ENCODE assay signal across 1 cellular context in the genomic region with DNA sequence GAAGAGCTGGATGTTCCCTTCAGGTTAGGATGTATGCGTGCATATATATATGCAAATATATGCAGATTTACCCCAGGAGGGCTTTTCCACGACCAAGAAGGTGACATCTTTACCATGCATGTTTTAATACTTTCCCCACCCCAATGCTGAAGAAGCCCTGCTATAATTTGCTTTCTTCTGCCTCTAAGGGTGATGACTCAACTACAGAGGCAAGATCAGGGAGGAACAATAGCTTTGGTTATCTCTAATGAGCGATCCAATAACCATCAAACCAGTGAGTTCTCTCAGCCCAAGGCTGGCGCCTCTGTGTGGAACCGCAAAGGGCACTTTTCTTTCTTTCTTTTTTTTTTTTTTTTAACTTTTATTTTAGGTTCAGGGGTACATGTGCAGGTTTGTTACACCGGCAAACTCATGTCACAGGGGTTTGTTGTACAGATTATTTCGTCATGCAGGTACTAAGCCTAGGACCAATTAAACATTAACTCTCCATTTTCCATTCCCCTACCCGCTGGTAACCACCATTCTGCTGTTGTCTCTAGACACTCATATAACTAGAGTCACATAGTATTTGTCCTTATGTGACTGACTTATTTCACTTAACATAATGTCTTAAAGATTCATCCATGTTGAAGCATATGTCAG.
TF ChIP-seq lines count a peak whose summit lies in the region.

No MANE protein-coding gene starts in this region.

TF ChIP-seq in HepG2, 621 proteins besides CTCF, POLR2A, EP300 and RAD21 (continued from another document):
- TF ChIP-seq, protein P1, sequence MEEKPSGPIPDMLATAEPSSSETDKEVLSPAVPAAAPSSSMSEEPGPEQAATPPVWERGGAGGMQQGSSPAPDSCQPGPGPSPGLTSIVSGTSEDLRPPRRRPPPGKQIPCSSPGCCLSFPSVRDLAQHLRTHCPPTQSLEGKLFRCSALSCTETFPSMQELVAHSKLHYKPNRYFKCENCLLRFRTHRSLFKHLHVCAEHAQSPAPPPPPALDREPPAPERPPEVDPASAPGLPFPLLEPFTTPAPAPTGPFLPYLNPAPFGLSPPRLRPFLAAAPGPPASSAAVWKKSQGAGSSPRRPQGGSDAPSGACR (CRISPR knock-in tag; IDR thresholded peaks at IDR 0.05), result no peak
- TF ChIP-seq GFI1 (CRISPR knock-in tag; IDR thresholded peaks at IDR 0.05; ENCODE audit: borderline replicate concordance) (no peak), KAT8 (CRISPR knock-in tag; IDR thresholded peaks at IDR 0.05) (no peak), ZNF780A (CRISPR knock-in tag; IDR thresholded peaks at IDR 0.05) (no peak), PAF1 (CRISPR knock-in tag; IDR thresholded peaks at IDR 0.05) (no peak), ETV5 (CRISPR knock-in tag; IDR thresholded peaks at IDR 0.05; ENCODE audit: borderline replicate concordance) (no peak), TEAD3 (CRISPR knock-in tag; optimal IDR thresholded peaks at IDR 0.05; ENCODE audit: borderline replicate concordance) (no peak), SOX13 (IDR thresholded peaks at IDR 0.05) (no peak), SOX13 (CRISPR knock-in tag; conservative IDR thresholded peaks at IDR 0.05 in 1 of 2, IDR thresholded peaks at IDR 0.05 in 1 of 2) (peak in 1 of 2 experiments; percentile 52; a peak in 2 of 4 replicates), MAFF (IDR thresholded peaks at IDR 0.05; ENCODE audit: low read depth, low read length) (no peak), ZNF12 (CRISPR knock-in tag; IDR thresholded peaks at IDR 0.05) (no peak), NR2F2 (IDR thresholded peaks at IDR 0.05; ENCODE audit: borderline replicate concordance, low read depth) (no peak), ZKSCAN8 (CRISPR knock-in tag; IDR thresholded peaks at IDR 0.05; ENCODE audit: borderline replicate concordance) (no peak), ZNF615 (CRISPR knock-in tag; IDR thresholded peaks at IDR 0.05; ENCODE audit: borderline replicate concordance) (no peak), TEAD2 (CRISPR knock-in tag; IDR thresholded peaks at IDR 0.05) (no peak)
- TF ChIP-seq, protein P2, sequence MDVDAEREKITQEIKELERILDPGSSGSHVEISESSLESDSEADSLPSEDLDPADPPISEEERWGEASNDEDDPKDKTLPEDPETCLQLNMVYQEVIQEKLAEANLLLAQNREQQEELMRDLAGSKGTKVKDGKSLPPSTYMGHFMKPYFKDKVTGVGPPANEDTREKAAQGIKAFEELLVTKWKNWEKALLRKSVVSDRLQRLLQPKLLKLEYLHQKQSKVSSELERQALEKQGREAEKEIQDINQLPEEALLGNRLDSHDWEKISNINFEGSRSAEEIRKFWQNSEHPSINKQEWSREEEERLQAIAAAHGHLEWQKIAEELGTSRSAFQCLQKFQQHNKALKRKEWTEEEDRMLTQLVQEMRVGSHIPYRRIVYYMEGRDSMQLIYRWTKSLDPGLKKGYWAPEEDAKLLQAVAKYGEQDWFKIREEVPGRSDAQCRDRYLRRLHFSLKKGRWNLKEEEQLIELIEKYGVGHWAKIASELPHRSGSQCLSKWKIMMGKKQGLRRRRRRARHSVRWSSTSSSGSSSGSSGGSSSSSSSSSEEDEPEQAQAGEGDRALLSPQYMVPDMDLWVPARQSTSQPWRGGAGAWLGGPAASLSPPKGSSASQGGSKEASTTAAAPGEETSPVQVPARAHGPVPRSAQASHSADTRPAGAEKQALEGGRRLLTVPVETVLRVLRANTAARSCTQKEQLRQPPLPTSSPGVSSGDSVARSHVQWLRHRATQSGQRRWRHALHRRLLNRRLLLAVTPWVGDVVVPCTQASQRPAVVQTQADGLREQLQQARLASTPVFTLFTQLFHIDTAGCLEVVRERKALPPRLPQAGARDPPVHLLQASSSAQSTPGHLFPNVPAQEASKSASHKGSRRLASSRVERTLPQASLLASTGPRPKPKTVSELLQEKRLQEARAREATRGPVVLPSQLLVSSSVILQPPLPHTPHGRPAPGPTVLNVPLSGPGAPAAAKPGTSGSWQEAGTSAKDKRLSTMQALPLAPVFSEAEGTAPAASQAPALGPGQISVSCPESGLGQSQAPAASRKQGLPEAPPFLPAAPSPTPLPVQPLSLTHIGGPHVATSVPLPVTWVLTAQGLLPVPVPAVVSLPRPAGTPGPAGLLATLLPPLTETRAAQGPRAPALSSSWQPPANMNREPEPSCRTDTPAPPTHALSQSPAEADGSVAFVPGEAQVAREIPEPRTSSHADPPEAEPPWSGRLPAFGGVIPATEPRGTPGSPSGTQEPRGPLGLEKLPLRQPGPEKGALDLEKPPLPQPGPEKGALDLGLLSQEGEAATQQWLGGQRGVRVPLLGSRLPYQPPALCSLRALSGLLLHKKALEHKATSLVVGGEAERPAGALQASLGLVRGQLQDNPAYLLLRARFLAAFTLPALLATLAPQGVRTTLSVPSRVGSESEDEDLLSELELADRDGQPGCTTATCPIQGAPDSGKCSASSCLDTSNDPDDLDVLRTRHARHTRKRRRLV (CRISPR knock-in tag; IDR thresholded peaks at IDR 0.05), result 0 out of 2 replicates have a peak, but pooled peaks have one; percentile 71
- TF ChIP-seq, protein P3, sequence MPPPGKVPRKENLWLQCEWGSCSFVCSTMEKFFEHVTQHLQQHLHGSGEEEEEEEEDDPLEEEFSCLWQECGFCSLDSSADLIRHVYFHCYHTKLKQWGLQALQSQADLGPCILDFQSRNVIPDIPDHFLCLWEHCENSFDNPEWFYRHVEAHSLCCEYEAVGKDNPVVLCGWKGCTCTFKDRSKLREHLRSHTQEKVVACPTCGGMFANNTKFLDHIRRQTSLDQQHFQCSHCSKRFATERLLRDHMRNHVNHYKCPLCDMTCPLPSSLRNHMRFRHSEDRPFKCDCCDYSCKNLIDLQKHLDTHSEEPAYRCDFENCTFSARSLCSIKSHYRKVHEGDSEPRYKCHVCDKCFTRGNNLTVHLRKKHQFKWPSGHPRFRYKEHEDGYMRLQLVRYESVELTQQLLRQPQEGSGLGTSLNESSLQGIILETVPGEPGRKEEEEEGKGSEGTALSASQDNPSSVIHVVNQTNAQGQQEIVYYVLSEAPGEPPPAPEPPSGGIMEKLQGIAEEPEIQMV (CRISPR knock-in tag; IDR thresholded peaks at IDR 0.05; ENCODE audit: low read depth), result no peak
- TF ChIP-seq, protein P4, sequence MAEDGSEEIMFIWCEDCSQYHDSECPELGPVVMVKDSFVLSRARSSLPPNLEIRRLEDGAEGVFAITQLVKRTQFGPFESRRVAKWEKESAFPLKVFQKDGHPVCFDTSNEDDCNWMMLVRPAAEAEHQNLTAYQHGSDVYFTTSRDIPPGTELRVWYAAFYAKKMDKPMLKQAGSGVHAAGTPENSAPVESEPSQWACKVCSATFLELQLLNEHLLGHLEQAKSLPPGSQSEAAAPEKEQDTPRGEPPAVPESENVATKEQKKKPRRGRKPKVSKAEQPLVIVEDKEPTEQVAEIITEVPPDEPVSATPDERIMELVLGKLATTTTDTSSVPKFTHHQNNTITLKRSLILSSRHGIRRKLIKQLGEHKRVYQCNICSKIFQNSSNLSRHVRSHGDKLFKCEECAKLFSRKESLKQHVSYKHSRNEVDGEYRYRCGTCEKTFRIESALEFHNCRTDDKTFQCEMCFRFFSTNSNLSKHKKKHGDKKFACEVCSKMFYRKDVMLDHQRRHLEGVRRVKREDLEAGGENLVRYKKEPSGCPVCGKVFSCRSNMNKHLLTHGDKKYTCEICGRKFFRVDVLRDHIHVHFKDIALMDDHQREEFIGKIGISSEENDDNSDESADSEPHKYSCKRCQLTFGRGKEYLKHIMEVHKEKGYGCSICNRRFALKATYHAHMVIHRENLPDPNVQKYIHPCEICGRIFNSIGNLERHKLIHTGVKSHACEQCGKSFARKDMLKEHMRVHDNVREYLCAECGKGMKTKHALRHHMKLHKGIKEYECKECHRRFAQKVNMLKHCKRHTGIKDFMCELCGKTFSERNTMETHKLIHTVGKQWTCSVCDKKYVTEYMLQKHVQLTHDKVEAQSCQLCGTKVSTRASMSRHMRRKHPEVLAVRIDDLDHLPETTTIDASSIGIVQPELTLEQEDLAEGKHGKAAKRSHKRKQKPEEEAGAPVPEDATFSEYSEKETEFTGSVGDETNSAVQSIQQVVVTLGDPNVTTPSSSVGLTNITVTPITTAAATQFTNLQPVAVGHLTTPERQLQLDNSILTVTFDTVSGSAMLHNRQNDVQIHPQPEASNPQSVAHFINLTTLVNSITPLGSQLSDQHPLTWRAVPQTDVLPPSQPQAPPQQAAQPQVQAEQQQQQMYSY (CRISPR knock-in tag; IDR thresholded peaks at IDR 0.05), result no peak
TF ChIP-seq in HepG2: peak in this region for 4.
